ENCODE assay signal across 8 cellular contexts in the genomic region with DNA sequence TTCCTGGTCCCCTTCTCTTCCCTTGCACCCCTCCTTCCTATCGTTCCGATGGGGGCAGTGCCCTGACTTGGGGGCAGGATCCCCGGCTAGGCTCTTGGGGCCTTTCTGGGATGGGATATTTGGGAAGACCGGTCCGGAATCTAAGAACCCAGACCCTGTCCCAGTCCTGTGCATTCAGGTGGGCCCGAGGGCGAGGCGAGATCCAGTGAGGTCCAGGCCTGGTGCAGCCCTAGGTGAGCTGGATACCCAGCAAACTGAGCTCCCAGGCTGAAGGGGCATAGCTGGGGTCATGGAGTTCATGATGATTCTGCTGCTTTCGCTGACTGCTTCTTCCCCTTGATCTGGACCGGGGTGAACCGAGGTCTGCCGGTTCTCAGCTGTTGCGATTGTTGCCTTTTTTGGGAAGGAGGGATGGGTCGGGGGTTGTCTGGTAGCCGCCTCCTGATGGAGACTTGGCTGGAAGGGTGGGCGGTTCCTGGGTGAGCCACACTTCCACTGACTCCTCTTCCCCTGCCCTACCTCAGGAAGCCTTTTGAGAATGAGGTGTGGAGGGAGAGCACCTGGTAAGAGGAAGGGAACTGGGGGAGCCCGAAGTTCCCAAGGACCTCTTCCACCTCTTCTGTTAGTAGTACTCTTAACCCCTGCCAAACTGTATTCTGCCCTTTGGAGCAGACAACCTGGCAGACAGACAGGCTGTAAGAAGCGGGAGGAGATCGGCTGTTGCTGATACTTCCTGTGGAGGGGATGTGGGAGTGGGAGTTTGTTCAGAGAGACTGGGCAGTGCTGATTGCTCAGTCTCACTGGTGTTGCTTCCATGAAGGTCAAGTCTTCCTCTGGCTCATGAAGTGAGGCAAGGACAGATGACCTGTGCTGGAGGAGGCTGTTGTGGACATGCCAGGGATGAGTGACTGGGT. TPM values are rescaled to one million over a fixed set of nuclear protein-coding genes. Genes with fewer than 3 reads are reported as not detected.
DNase-seq lines count a peak whose midpoint lies in the region; ATAC-seq and TF ChIP-seq lines count a peak whose summit lies in the region.

No MANE protein-coding gene starts in this region.

- DNase-seq in SK-MEL-5 (ENCODE audit: low read depth, low spot score) (peak; percentile 5), epithelial cell of esophagus (ENCODE audit: low read depth) (peak; percentile 50), neural progenitor cell (ENCODE audit: low spot score) (peak; percentile 16)

- peak overlapping the region; percentile 97 for H3K9ac ChIP-seq in neural progenitor cell

- no peaks in the 10 kb centered on the region for H3K27me3 ChIP-seq in neural progenitor cell

- peaks cover 76% of the 10 kb centered on the region for H3K79me2 ChIP-seq in neural progenitor cell (ENCODE audit: low read depth)

- peaks cover 7% of the 10 kb centered on the region for H3K4me1 ChIP-seq in neural progenitor cell

- H3K4me1 Mint-ChIP-seq in neural progenitor cell, result peaks cover 27% of the 10 kb centered on the region

- TF ChIP-seq CTCF in 22Rv1 (IDR thresholded peaks at IDR 0.05) (no peak), epithelial cell of esophagus (IDR thresholded peaks at IDR 0.05; ENCODE audit: insufficient read depth, low read depth, low read length, missing control alignments) (no peak), neural progenitor cell (IDR thresholded peaks at IDR 0.05) (no peak)

- H3F3A ChIP-seq in neural progenitor cell (ENCODE audit: low read depth), result peaks cover 16% of the 10 kb centered on the region

- H3K4me3 Mint-ChIP-seq in neural progenitor cell, result peak overlapping the region; percentile 98

- H3K27ac Mint-ChIP-seq in neural progenitor cell, result peak overlapping the region; percentile 95

- H3K27ac ChIP-seq in 22Rv1 (peak overlapping the region; percentile 93), neural progenitor cell (peak overlapping the region; percentile 59)

- H3K4me3 ChIP-seq in GM08714 (ENCODE audit: low read length), result peak overlapping the region; percentile 71
- peak overlapping the region; percentile 98 for H3K4me3 ChIP-seq in epithelial cell of esophagus (ENCODE audit: low read length)
- peak overlapping the region; percentile 89 for H3K4me3 ChIP-seq in neural progenitor cell

- peak overlapping the region; percentile 98 for H3K4me2 ChIP-seq in neural progenitor cell

- H2AFZ ChIP-seq in neural progenitor cell (replicated peaks), result peak overlapping the region; percentile 83

- peaks cover 2% of the 10 kb centered on the region for H3K36me3 Mint-ChIP-seq in neural progenitor cell

- H4K20me1 ChIP-seq in neural progenitor cell (ENCODE audit: low read depth), result peaks cover 57% of the 10 kb centered on the region

- in situ Hi-C loops in SK-MEL-5 (cut with HindIII; ENCODE audit: low pct_unique_long_range_greater_than_20kb, low sequenced_read_pairs), result no loop called here

- ATAC-seq in GM21515 (IDR thresholded peaks at IDR 0.05; ENCODE audit: unreplicated experiment) (no peak), HG03521 (IDR thresholded peaks at IDR 0.05; ENCODE audit: unreplicated experiment) (no peak), HG03095 (IDR thresholded peaks at IDR 0.05; ENCODE audit: unreplicated experiment) (no peak)

- H3K9me3 Mint-ChIP-seq in neural progenitor cell, result no peaks in the 10 kb centered on the region

- H3K27me3 Mint-ChIP-seq in neural progenitor cell (ENCODE audit: insufficient read depth, low read depth), result peaks cover 6% of the 10 kb centered on the region

- H3K36me3 ChIP-seq in neural progenitor cell, result no peaks in the 10 kb centered on the region

- no peaks in the 10 kb centered on the region for H3K9me3 ChIP-seq in neural progenitor cell (ENCODE audit: low read depth)

RNA-seq across cellular contexts. Expression of gene LRRC8A, which starts 1.0 kb away (rescaled TPM):
- total RNA-seq in SK-MEL-5 (2014; rRNA removed; shearing (Covaris generic)), result 36.0 and 38.3 TPM in 2 replicates
- polyA plus RNA-seq in SK-MEL-5 (2015; cell fraction: cytosol; rRNA removed), result 66.0 and 81.6 TPM in 2 replicates
- polyA plus RNA-seq in SK-MEL-5 (2015; cell fraction: nucleus; rRNA removed), result 13.4 and 16.5 TPM in 2 replicates
- 17.1 and 42.8 TPM in 2 replicates for total RNA-seq in neural progenitor cell (ENCODE audit: low replicate concordance)

RNA-seq across cellular contexts. Expression of gene KYAT1, which starts 1.2 kb away (rescaled TPM):
- total RNA-seq in SK-MEL-5 (2014; rRNA removed; shearing (Covaris generic)), result 7.4 and 7.5 TPM in 2 replicates
- 6.1 and 7.8 TPM in 2 replicates for polyA plus RNA-seq in SK-MEL-5 (2015; cell fraction: cytosol; rRNA removed)
- polyA plus RNA-seq in SK-MEL-5 (2015; cell fraction: nucleus; rRNA removed), result 23.8 and 28.1 TPM in 2 replicates
- 21.7 and 29.1 TPM in 2 replicates for total RNA-seq in neural progenitor cell (ENCODE audit: low replicate concordance)

RNA-seq across cellular contexts. Expression of gene PHYHD1, which starts 37.8 kb away (rescaled TPM):
- total RNA-seq in SK-MEL-5 (2014; rRNA removed; shearing (Covaris generic)), result 4.5 and 5.2 TPM in 2 replicates
- polyA plus RNA-seq in SK-MEL-5 (2015; cell fraction: cytosol; rRNA removed), result 3.0 and 14.1 TPM in 2 replicates
- polyA plus RNA-seq in SK-MEL-5 (2015; cell fraction: nucleus; rRNA removed), result 5.5 and 22.0 TPM in 2 replicates
- total RNA-seq in neural progenitor cell (ENCODE audit: low replicate concordance), result 15.2 and 19.0 TPM in 2 replicates

RNA-seq across cellular contexts. Expression of gene SPOUT1, which starts 53.3 kb away (rescaled TPM):
- total RNA-seq in SK-MEL-5 (2014; rRNA removed; shearing (Covaris generic)), result 39.6 and 40.3 TPM in 2 replicates
- 58.7 and 76.3 TPM in 2 replicates for polyA plus RNA-seq in SK-MEL-5 (2015; cell fraction: cytosol; rRNA removed)
- 140 and 278 TPM in 2 replicates for polyA plus RNA-seq in SK-MEL-5 (2015; cell fraction: nucleus; rRNA removed)
- total RNA-seq in neural progenitor cell (ENCODE audit: low replicate concordance), result 17.2 and 50.1 TPM in 2 replicates
